8 cellular contexts compared by ENCODE assay signal in genomic region chr12:104986022-104986941, GRCh38. TPM values are rescaled to one million over a fixed set of nuclear protein-coding genes. Genes with fewer than 3 reads are reported as not detected.
DNase-seq lines count a peak whose midpoint lies in the region; ATAC-seq, FAIRE-seq and TF ChIP-seq lines count a peak whose summit lies in the region.

Gene NOPCHAP1, plus strand, starts transcription at chr12:104986316. Its CDS starts 37 bp downstream, at chr12:104986353.

- peak; percentile 76 for DNase-seq in GM12892 (ENCODE audit: insufficient read length)
- peak; percentile 10 for DNase-seq in NCI-H1436 treated with DMSO at 0.1 percent for 48 hours (lab: John Stamatoyannopoulos, UW)
- DNase-seq in T-helper 1 cell: peak; percentile 64 to 84 (median 75)
- DNase-seq in adrenal gland: peak; percentile 90 to 97 (median 95)
- DNase-seq in left cardiac atrium: peak; percentile 95
- peak; percentile 97 for DNase-seq in posterior vena cava (ENCODE audit: low spot score)
- peak; percentile 96 for DNase-seq in upper lobe of right lung

- no peaks in the 10 kb centered on the region for H3K9me3 ChIP-seq in adrenal gland (replicated peaks in 1 of 3)
- H3K9me3 ChIP-seq in upper lobe of right lung: no peaks in the 10 kb centered on the region

- peaks cover 0 to 17% of the 10 kb centered on the region in 2 donors for H3K4me1 ChIP-seq in adrenal gland (replicated peaks in 1 of 2)
- H3K4me1 ChIP-seq in upper lobe of right lung: peaks cover 11% of the 10 kb centered on the region

- ATAC-seq in HG02840 (IDR thresholded peaks at IDR 0.05; ENCODE audit: low FRiP score, unreplicated experiment) (peak; percentile 95), left cardiac atrium (peak; percentile 100), upper lobe of right lung (peak; percentile 100)

- no peaks in the 10 kb centered on the region for H3K27me3 ChIP-seq in adrenal gland
- no peaks in the 10 kb centered on the region for H3K27me3 ChIP-seq in upper lobe of right lung

- intact Hi-C loops in adrenal gland (cut with DNase I): no loop called here
- intact Hi-C loops in left cardiac atrium (cut with DNase I): no loop called here
- intact Hi-C loops in posterior vena cava (cut with DNase I): no loop called here
- intact Hi-C loops in upper lobe of right lung (cut with DNase I): no loop called here

- peak within 1 kb of the TSS; percentile 46 to 96 (median 87) for H3K4me3 ChIP-seq in adrenal gland
- H3K4me3 ChIP-seq in upper lobe of right lung: peak within 1 kb of the TSS; percentile 99

- TF ChIP-seq CTCF in adrenal gland (IDR thresholded peaks at IDR 0.05) (no peak), upper lobe of right lung (IDR thresholded peaks at IDR 0.05) (no peak)

- 0 to 1% (median 0%) methylated on average over 20 to 59 of the region's 59 CpGs for WGBS in adrenal gland, 4 donors

- TF ChIP-seq POLR2A in GM12892 (IDR thresholded peaks at IDR 0.05; ENCODE audit: low read depth, low read length) (peak; percentile 94), adrenal gland (IDR thresholded peaks at IDR 0.05) (peak in 1 of 2 donors; percentile 65)

- H3K36me3 ChIP-seq in adrenal gland (replicated peaks in 1 of 2) (peaks cover 0 to 5% of the 10 kb centered on the region in 2 donors), upper lobe of right lung (peaks cover 20% of the 10 kb centered on the region)

- H3K27ac ChIP-seq in adrenal gland: peak within 1 kb of the TSS in 4 of 5 donors; percentile 6 to 83 (median 62)
- H3K27ac ChIP-seq in upper lobe of right lung: peak within 1 kb of the TSS; percentile 85

- peak; percentile 95 for FAIRE-seq in GM12892 (lab: Jason Lieb, UNC)

RNA-seq across cellular contexts. Expression of gene NOPCHAP1, which starts in this region (rescaled TPM):
- polyA plus RNA-seq in GM12892 (2012; ENCODE audit: missing spikeins): 56.8 TPM
- total RNA-seq in adrenal gland (10 to 100 TPM in 4 of 8 donors, 1 to 10 TPM in 4; 1.4 to 12.2 (median 7.2) TPM), left cardiac atrium (10 to 100 TPM; 10.4 to 10.5 TPM), posterior vena cava (10 to 100 TPM; 15.3 to 16.5 TPM), upper lobe of right lung (11.5 TPM)
- polyA plus RNA-seq in adrenal gland: 10 to 100 TPM in 1 of 3 donors, 1 to 10 TPM in 2; 6.3 to 10.7 (median 9.7) TPM

Comparison
In these comparisons a context has a peak if more than half of its experiments do, and no peak if none do; other contexts are left out.
1. Peak in every context shown above with its lines: DNase-seq, ATAC-seq, H3K4me3 ChIP-seq and H3K27ac ChIP-seq.
2. DNase-seq: peak in every context shown above with its lines; median percentile 97 in posterior vena cava; 96 in upper lobe of right lung; 95 in adrenal gland; 95 in left cardiac atrium; 76 in GM12892; 75 in T-helper 1 cell; 10 in NCI-H1436 treated with DMSO at 0.1 percent for 48 hours.